ENCODE assay signal across 1 cellular context in genomic region chr16:1170076-1170418, GRCh38.
TF ChIP-seq lines count a peak whose summit lies in the region.

No MANE protein-coding gene starts in this region.

TF ChIP-seq in WTC11, 78 proteins besides CTCF, POLR2A, EP300 and RAD21 (continued from another document):
- TF ChIP-seq AFF4 (CRISPR knock-in tag; IDR thresholded peaks at IDR 0.05; ENCODE audit: borderline replicate concordance), result no peak
- no peak for TF ChIP-seq ZNF671 (CRISPR knock-in tag; IDR thresholded peaks at IDR 0.05)
- TF ChIP-seq SMAD3 (CRISPR knock-in tag; IDR thresholded peaks at IDR 0.05; ENCODE audit: borderline replicate concordance), result no peak
- TF ChIP-seq SMAD4 (CRISPR knock-in tag; IDR thresholded peaks at IDR 0.05), result no peak
- no peak for TF ChIP-seq GTF2I (CRISPR knock-in tag; conservative IDR thresholded peaks at IDR 0.05)
- TF ChIP-seq ZNF263 (CRISPR knock-in tag; IDR thresholded peaks at IDR 0.05; ENCODE audit: low read depth), result no peak
- TF ChIP-seq KAT7 (CRISPR knock-in tag; IDR thresholded peaks at IDR 0.05; ENCODE audit: borderline replicate concordance), result no peak
